Comparison of ENCODE assay signal across 8 cellular contexts in the genomic region with DNA sequence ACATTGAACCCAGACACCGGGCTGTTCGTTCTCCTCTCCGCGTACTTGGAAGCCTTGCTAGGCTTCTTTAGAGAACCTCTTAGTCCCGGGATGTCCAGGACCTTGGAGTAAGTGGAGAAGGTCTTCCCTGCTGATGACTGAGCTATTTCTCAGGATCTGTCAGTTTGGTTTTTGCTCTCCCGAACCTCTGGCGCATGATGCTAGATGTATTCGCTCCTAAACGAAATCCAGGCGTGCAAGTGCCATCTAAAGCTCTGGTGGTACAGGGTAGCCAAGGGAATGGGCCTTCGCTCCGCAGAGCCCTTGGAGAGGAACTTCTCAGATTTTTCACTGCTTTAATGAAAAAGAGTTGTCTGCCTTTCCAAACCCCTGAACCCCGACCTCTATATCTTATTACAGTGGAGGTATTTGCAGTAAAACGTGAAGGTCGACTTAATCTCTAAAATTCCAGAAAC. TPM values are rescaled to one million over a fixed set of nuclear protein-coding genes. Genes with fewer than 3 reads are reported as not detected.
DNase-seq lines count a peak whose midpoint lies in the region; ATAC-seq, FAIRE-seq and TF ChIP-seq lines count a peak whose summit lies in the region.

No MANE protein-coding gene starts in this region.

- peaks cover 41% of the 10 kb centered on the region for H4K20me1 ChIP-seq in osteoblast (ENCODE audit: insufficient read depth, low read length)

- TF ChIP-seq EP300 in esophagus muscularis mucosa (IDR thresholded peaks at IDR 0.05), result no peak

- H3K4me1 ChIP-seq in esophagus muscularis mucosa, result peaks cover 29 to 52% (median 48%) of the 10 kb centered on the region in 4 donors
- H3K4me1 ChIP-seq in osteoblast (ENCODE audit: insufficient read depth, low read length), result peaks cover 21% of the 10 kb centered on the region

- TF ChIP-seq CTCF in esophagus muscularis mucosa (IDR thresholded peaks at IDR 0.05) (no peak), osteoblast (IDR thresholded peaks at IDR 0.05; ENCODE audit: extremely low read depth, low read depth, low read length) (no peak)

- no peaks in the 10 kb centered on the region for H3K27me3 ChIP-seq in esophagus muscularis mucosa
- H3K27me3 ChIP-seq in osteoblast (ENCODE audit: insufficient read depth, low read length), result no peaks in the 10 kb centered on the region

- no peak for TF ChIP-seq POLR2A in esophagus muscularis mucosa (IDR thresholded peaks at IDR 0.05; ENCODE audit: low read depth)

- H3K9me3 ChIP-seq in SK-N-MC (ENCODE audit: low read depth, low read length) (no peaks in the 10 kb centered on the region), esophagus muscularis mucosa (no peaks in the 10 kb centered on the region), osteoblast (ENCODE audit: low read depth, low read length) (no peaks in the 10 kb centered on the region)

- no peak for ATAC-seq in GM18870 (IDR thresholded peaks at IDR 0.05; ENCODE audit: unreplicated experiment)

- FAIRE-seq in urothelium cell line (lab: Jason Lieb, UNC), result no peak

- DNase-seq in NCI-H146 (lab: John Stamatoyannopoulos, UW) (peak; percentile 28), NCI-H146 treated with DMSO at 0.1 percent for 48 hours (lab: John Stamatoyannopoulos, UW; ENCODE audit: unreplicated experiment) (no peak), SK-N-MC (ENCODE audit: low read depth, low spot score) (no peak), esophagus muscularis mucosa (ENCODE audit: extremely low spot score) (no peak), osteoblast (ENCODE audit: insufficient read length, low spot score, missing footprints) (no peak), urothelium cell line (ENCODE audit: low spot score) (no peak)
- no peak for DNase-seq in stimulated activated CD4-positive, alpha-beta T cell treated with anti-CD3 and anti-CD28 coated beads, Interleukin-12 subunit alpha, Interleukin-12 subunit beta, amount 100 ng/mL, for 4 hours

- peak overlapping the region; percentile 76; the same call in 1 of the 2 replicates for H3K27ac ChIP-seq in SK-N-MC
- H3K27ac ChIP-seq in esophagus muscularis mucosa (replicated peaks in 1 of 4), result peak overlapping the region; percentile 90 to 96 (median 92)
- H3K27ac ChIP-seq in osteoblast (ENCODE audit: low read depth, low read length), result peak overlapping the region; percentile 95

- peak overlapping the region; percentile 58 for H2AFZ ChIP-seq in osteoblast (ENCODE audit: low read length)

- H3K36me3 ChIP-seq in SK-N-MC (ENCODE audit: insufficient read depth, low read length) (peaks cover 24% of the 10 kb centered on the region), esophagus muscularis mucosa (no peaks in the 10 kb centered on the region), osteoblast (ENCODE audit: insufficient read depth, low read length) (peaks cover 5% of the 10 kb centered on the region)

- H3K4me3 ChIP-seq in SK-N-MC, result peak overlapping the region; percentile 100
- H3K4me3 ChIP-seq in esophagus muscularis mucosa, result peak overlapping the region; percentile 76 to 92 (median 76)
- H3K4me3 ChIP-seq in osteoblast (ENCODE audit: insufficient read depth, low read length), result peak overlapping the region; percentile 84

- under 1% methylated on average over 15 of the region's 15 CpGs for WGBS in esophagus muscularis mucosa

- H3K9ac ChIP-seq in SK-N-MC (ENCODE audit: insufficient read length), result peak overlapping the region; percentile 100

- peaks cover 95% of the 10 kb centered on the region for H3K79me2 ChIP-seq in osteoblast (ENCODE audit: insufficient read depth, low read length)

- intact Hi-C loops in esophagus muscularis mucosa (cut with DNase I), result no loop called here

- H3K4me2 ChIP-seq in osteoblast (ENCODE audit: insufficient read depth, low read length), result peak overlapping the region; percentile 82

RNA-seq across cellular contexts. Expression of a gene that starts 0.5 kb away (rescaled TPM):
- total RNA-seq in esophagus muscularis mucosa (100 to 1,000 TPM in 1 of 4 donors, 10 to 100 TPM in 3; 47.3 to 137 (median 59.6) TPM), osteoblast (415 and 445 TPM in 2 replicates)

RNA-seq across cellular contexts. Expression of a gene that starts 0.8 kb away (rescaled TPM):
- total RNA-seq in esophagus muscularis mucosa (10 to 100 TPM; 11.4 to 31.1 (median 15.2) TPM), osteoblast (8.0 and 14.7 TPM in 2 replicates)
